In genomic region chr10:131982185-131982756, GRCh38 we compare ENCODE assay signal across 8 cellular contexts. TPM values are rescaled to one million over a fixed set of nuclear protein-coding genes. Genes with fewer than 3 reads are reported as not detected.
DNase-seq lines count a peak whose midpoint lies in the region; ATAC-seq and TF ChIP-seq lines count a peak whose summit lies in the region.

No MANE protein-coding gene starts in this region.

- DNase-seq in RWPE1 (ENCODE audit: low spot score): no peak
- DNase-seq in fibroblast of pulmonary artery (ENCODE audit: low read depth): no peak
- no peak for DNase-seq in ureter (ENCODE audit: low spot score)
- no peak for DNase-seq in middle frontal gyrus (ENCODE audit: extremely low spot score, low spot score)
- no peak for DNase-seq in RKO (ENCODE audit: low spot score)

- CTCF ChIA-PET in HEK293 (lab: Yijun Ruan, JAX): no interaction called here
- CTCF ChIA-PET in RWPE1 (lab: Yijun Ruan, JAX): interaction anchor here (0.6 to 2.3 kb wide), 3 partner anchors 26 to 160 kb away, joined by 3 to 19 read pairs (median 5); no protein-coding TSS in a partner anchor

- H3K4me1 ChIP-seq in HEK293 (ENCODE audit: control insufficient read depth, insufficient read depth, low read length): no peaks in the 10 kb centered on the region

- H3K4me3 ChIP-seq in HEK293 (ENCODE audit: low read depth, low read length): peak overlapping the region; percentile 50
- peak overlapping the region; percentile 61 for H3K4me3 ChIP-seq in fibroblast of pulmonary artery (replicated peaks; ENCODE audit: low read depth, low read length)
- peak overlapping the region; percentile 51 to 95 (median 82) for H3K4me3 ChIP-seq in skin epidermis

- POLR2A ChIA-PET in HEK293 (lab: Yijun Ruan, JAX) (interaction anchor here (1.1 kb wide), 1 partner anchor 82 kb away, joined by 3 read pairs; no protein-coding TSS in a partner anchor), RWPE1 (lab: Yijun Ruan, JAX; ENCODE audit: low non-redundant PET) (no interaction called here)

- TF ChIP-seq CTCF in HEK293 (tag by site-specific recombination; IDR thresholded peaks at IDR 0.05) (no peak), RWPE1 (conservative IDR thresholded peaks at IDR 0.05; ENCODE audit: low read depth) (no peak), fibroblast of pulmonary artery (IDR thresholded peaks at IDR 0.05; ENCODE audit: low read length, missing control alignments) (no peak)

- H3K9me3 ChIP-seq in HEK293 (ENCODE audit: control insufficient read depth, insufficient read depth, low read depth, low read length): no peaks in the 10 kb centered on the region

- peak; percentile 17 for ATAC-seq in GM18858 (IDR thresholded peaks at IDR 0.05; ENCODE audit: unreplicated experiment)

- H3K36me3 ChIP-seq in HEK293 (ENCODE audit: control insufficient read depth in 2 of 2, insufficient read depth in 1 of 2, low read length in 2 of 2): peaks cover 0 to 4% of the 10 kb centered on the region in 2 experiments; a peak in 2 of 3 replicates

- H3K27ac ChIP-seq in HEK293 (ENCODE audit: extremely low read depth, low read depth, low read length) (peak overlapping the region; percentile 60; the same call in 1 of the 2 replicates), RWPE1 (peak overlapping the region; percentile 59), skin epidermis (peak overlapping the region in 17 of 21 experiments; percentile 8 to 83 (median 52))

TF ChIP-seq in HEK293, 187 proteins besides CTCF, POLR2A, EP300 and RAD21:
- peak; percentile 25; the same call in 1 of the 2 replicates for TF ChIP-seq ZFHX2 (tag by site-specific recombination; conservative IDR thresholded peaks at IDR 0.05)
- no peak for TF ChIP-seq ZIC2 (tag by site-specific recombination; IDR thresholded peaks at IDR 0.05)
- TF ChIP-seq ZNF112 (tag by site-specific recombination; IDR thresholded peaks at IDR 0.05): no peak
- 0 out of 2 replicates have a peak, but pooled peaks have one; percentile 8 for TF ChIP-seq ZSCAN30 (tag by site-specific recombination; IDR thresholded peaks at IDR 0.05)
- no peak for TF ChIP-seq ZNF560 (tag by site-specific recombination; IDR thresholded peaks at IDR 0.05; ENCODE audit: borderline replicate concordance)
- TF ChIP-seq PRDM1 (tag by site-specific recombination; IDR thresholded peaks at IDR 0.05): no peak
- TF ChIP-seq ZBTB11 (tag by site-specific recombination; conservative IDR thresholded peaks at IDR 0.05; ENCODE audit: low read depth): no peak
- no peak for TF ChIP-seq ZNF555 (tag by site-specific recombination; conservative IDR thresholded peaks at IDR 0.05)
- TF ChIP-seq HOXD13 (CRISPR knock-in tag; IDR thresholded peaks at IDR 0.05; ENCODE audit: borderline replicate concordance): no peak
- TF ChIP-seq KLF10 (tag by site-specific recombination; IDR thresholded peaks at IDR 0.05): 0 out of 2 replicates have a peak, but pooled peaks have one; percentile 5

RNA-seq across cellular contexts. Expression of gene BNIP3, which starts 0.5 kb away (rescaled TPM):
- total RNA-seq in ureter: 21.5 TPM
